28 cellular contexts compared by ENCODE assay signal in the genomic region with DNA sequence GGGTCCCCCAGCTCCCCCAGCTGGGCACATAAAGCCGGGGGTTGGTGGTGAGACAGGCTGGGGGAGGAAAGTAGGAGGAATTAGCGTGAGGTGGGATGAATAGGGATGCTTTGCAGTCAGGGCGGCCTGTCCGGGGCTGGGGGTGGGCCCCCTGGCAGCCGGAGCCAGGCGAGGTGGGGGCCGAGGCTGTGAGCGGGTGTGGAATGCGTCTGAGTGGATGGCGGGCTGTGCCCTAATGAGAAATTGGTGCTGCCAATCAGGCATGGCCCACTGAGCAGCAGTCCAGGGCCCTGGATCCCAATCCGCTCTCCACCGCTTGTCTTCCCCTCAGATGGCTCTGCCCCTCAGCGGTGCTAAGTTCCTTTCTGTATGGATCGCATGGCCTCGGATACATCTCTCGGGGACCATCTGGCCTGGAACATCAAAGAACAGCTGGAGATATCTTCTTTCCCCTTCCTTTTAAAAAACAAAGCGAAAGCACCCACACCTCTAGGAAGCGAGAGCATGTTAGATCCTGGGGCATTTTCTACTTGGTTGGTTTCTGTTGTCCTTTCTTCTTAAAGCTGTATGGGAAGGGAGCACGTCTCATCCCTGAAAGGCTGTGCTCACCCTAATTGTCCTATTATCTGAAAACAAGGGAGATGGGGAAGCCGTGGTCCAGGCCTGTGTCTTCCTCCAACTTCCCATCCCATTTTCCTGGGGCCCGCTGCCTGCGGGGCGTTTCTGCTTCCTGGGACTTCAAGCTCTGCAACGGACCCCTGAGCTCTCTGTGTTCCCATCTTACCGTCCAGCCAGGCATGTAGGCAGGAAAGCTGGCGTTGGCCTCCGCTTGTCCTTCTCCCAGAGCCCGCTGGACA.
DNase-seq lines count a peak whose midpoint lies in the region; ATAC-seq and TF ChIP-seq lines count a peak whose summit lies in the region.
"Had no signal": no experiment of that assay in that cellular context is flagged by ENCODE, and none has a peak within 500 bp of the region (broad histone marks: within the 10 kb centered on the region; RNA-seq: fewer than 3 reads in every experiment).

No MANE protein-coding gene starts in this region.

- H3K9ac ChIP-seq in BLaER1 = peak overlapping the region; percentile 41; the same call in 1 of the 2 replicates
- H3K9ac ChIP-seq in MM.1S (ENCODE audit: low read length) = no peak overlapping the region

- H3K27me3 Mint-ChIP-seq in stimulated activated naive CD8-positive, alpha-beta T cell treated with anti-CD3 and anti-CD28 coated beads, Interleukin-15, amount 100 ng/mL, for 72 hours = peaks cover 42% of the 10 kb centered on the region
- H3K27me3 Mint-ChIP-seq in activated T-helper 2 cell treated with anti-CD3 and anti-CD28 coated beads, Interferon-gamma antibody, Interleukin-2, Interleukin-4, amounts not matched to agents 10 μg/mL and 5 μg/mL and 100 μg/mL, durations not matched to agents 14 hours and 24 hours and 36 hours (ENCODE audit: low read depth) = no peaks in the 10 kb centered on the region

- no peaks in the 10 kb centered on the region for H3K9me3 ChIP-seq in BLaER1
- H3K9me3 ChIP-seq in MM.1S (replicated peaks; ENCODE audit: insufficient read depth, low read length) = no peaks in the 10 kb centered on the region
- H3K9me3 ChIP-seq: body of pancreas, Peyer's patch, right lobe of liver, tibial artery had no signal

- no peak overlapping the region for H2AFZ ChIP-seq in MM.1S (ENCODE audit: low read length)

- no peak overlapping the region for H3K27ac Mint-ChIP-seq in stimulated activated naive CD8-positive, alpha-beta T cell treated with anti-CD3 and anti-CD28 coated beads, Interleukin-15, amount 100 ng/mL, for 72 hours
- H3K27ac Mint-ChIP-seq in activated T-helper 2 cell treated with anti-CD3 and anti-CD28 coated beads, Interferon-gamma antibody, Interleukin-2, Interleukin-4, amounts not matched to agents 10 μg/mL and 5 μg/mL and 100 μg/mL, durations not matched to agents 14 hours and 24 hours and 36 hours = no peak overlapping the region
- H3K27ac Mint-ChIP-seq: activated naive CD4-positive, alpha-beta T cell treated with anti-CD3 and anti-CD28 coated beads for 36 hours; CD8-positive, alpha-beta T cell; natural killer cell treated with Interleukin-12 subunit alpha and Interleukin-12 subunit beta and Interleukin-15 and Interleukin-18, amount 100 ng/mL, for 72 hours; stimulated activated naive CD8-positive, alpha-beta T cell treated with anti-CD3 and anti-CD28 coated beads, Interleukin-15, Interleukin-2, amounts not matched to agents 100 ng/mL and 50 ng/mL, for 24 hours had no signal

- H4K20me1 ChIP-seq in BLaER1 (no peaks in the 10 kb centered on the region), MM.1S (ENCODE audit: insufficient read depth, low read length) (no peaks in the 10 kb centered on the region)

- TF ChIP-seq CTCF in MM.1S (IDR thresholded peaks at IDR 0.05; ENCODE audit: low read length) = no peak

- H3K4me3 Mint-ChIP-seq in stimulated activated naive CD8-positive, alpha-beta T cell treated with anti-CD3 and anti-CD28 coated beads, Interleukin-15, amount 100 ng/mL, for 72 hours = no peak overlapping the region
- no peak overlapping the region for H3K4me3 Mint-ChIP-seq in activated T-helper 2 cell treated with anti-CD3 and anti-CD28 coated beads, Interferon-gamma antibody, Interleukin-2, Interleukin-4, amounts not matched to agents 10 μg/mL and 5 μg/mL and 100 μg/mL, durations not matched to agents 14 hours and 24 hours and 36 hours (ENCODE audit: low read depth)
- H3K4me3 Mint-ChIP-seq: activated naive CD4-positive, alpha-beta T cell treated with anti-CD3 and anti-CD28 coated beads for 36 hours; CD8-positive, alpha-beta T cell; natural killer cell treated with Interleukin-12 subunit alpha and Interleukin-12 subunit beta and Interleukin-15 and Interleukin-18, amount 100 ng/mL, for 72 hours; stimulated activated naive CD8-positive, alpha-beta T cell treated with anti-CD3 and anti-CD28 coated beads, Interleukin-15, Interleukin-2, amounts not matched to agents 100 ng/mL and 50 ng/mL, for 24 hours had no signal

- H3K9me2 ChIP-seq in MM.1S (replicated peaks; ENCODE audit: insufficient read depth, low read length) = no peaks in the 10 kb centered on the region

- H3K36me3 ChIP-seq in BLaER1 (no peaks in the 10 kb centered on the region), MM.1S (replicated peaks; ENCODE audit: insufficient read depth, low read length) (no peaks in the 10 kb centered on the region)
- H3K36me3 ChIP-seq: Peyer's patch, right lobe of liver, tibial artery had no signal

- no peak for DNase-seq in MM.1S
- DNase-seq in astrocyte of the hippocampus (ENCODE audit: low read depth, low spot score) = peak; percentile 11
- DNase-seq in left kidney (ENCODE audit: low read depth, low spot score) = peak; percentile 90
- no peak for DNase-seq in stimulated activated naive CD8-positive, alpha-beta T cell treated with anti-CD3 and anti-CD28 coated beads, Interleukin-15, amount 100 ng/mL, for 72 hours
- DNase-seq in activated T-helper 2 cell treated with anti-CD3 and anti-CD28 coated beads, Interferon-gamma antibody, Interleukin-2, Interleukin-4, amounts not matched to agents 10 μg/mL and 5 μg/mL and 100 μg/mL, durations not matched to agents 14 hours and 24 hours and 36 hours (ENCODE audit: low spot score) = no peak
- no peak for DNase-seq in dedifferentiated amniotic fluid mesenchymal stem cell (ENCODE audit: extremely low spot score)
- DNase-seq: activated CD4-positive, alpha-beta T cell treated with anti-CD3 and anti-CD28 coated beads, Interleukin-2, amount 50 U/mL, for 48 hours; activated CD4-positive, CD25-positive, alpha-beta regulatory T cell treated with anti-CD3 and anti-CD28 coated beads, Interleukin-2, amount 50 U/mL, for 72 hours; activated naive CD4-positive, alpha-beta T cell treated with anti-CD3 and anti-CD28 coated beads for 36 hours; body of pancreas; CD8-positive, alpha-beta T cell; cerebellar nuclear complex; HCEC 1CT; left colon; NCI-H1048; NCI-H1930; NCI-H2227 treated with DMSO at 0.1 percent for 48 hours; Peyer's patch; right lobe of liver; SHP77 treated with DMSO at 0.1 percent for 48 hours; stimulated activated CD8-positive, alpha-beta memory T cell treated with anti-CD3 and anti-CD28 coated beads, Interleukin-4, amount 100 ng/mL, for 48 hours; tibial artery had no signal

- H3K4me1 Mint-ChIP-seq in stimulated activated naive CD8-positive, alpha-beta T cell treated with anti-CD3 and anti-CD28 coated beads, Interleukin-15, amount 100 ng/mL, for 72 hours = no peaks in the 10 kb centered on the region
- no peaks in the 10 kb centered on the region for H3K4me1 Mint-ChIP-seq in activated T-helper 2 cell treated with anti-CD3 and anti-CD28 coated beads, Interferon-gamma antibody, Interleukin-2, Interleukin-4, amounts not matched to agents 10 μg/mL and 5 μg/mL and 100 μg/mL, durations not matched to agents 14 hours and 24 hours and 36 hours (ENCODE audit: low read depth)

- H3K4me1 ChIP-seq in BLaER1 (peaks cover 79% of the 10 kb centered on the region), MM.1S (ENCODE audit: low read length) (no peaks in the 10 kb centered on the region)
- H3K4me1 ChIP-seq: body of pancreas, right lobe of liver had no signal

- no peaks in the 10 kb centered on the region for H3K79me2 ChIP-seq in MM.1S (ENCODE audit: low read length)

- peak overlapping the region; percentile 85 for H3K4me2 ChIP-seq in BLaER1
- H3K4me2 ChIP-seq in MM.1S (ENCODE audit: low read depth, low read length) = peak overlapping the region; percentile 22; the same call in 1 of the 2 replicates

- no peaks in the 10 kb centered on the region for H3K36me3 Mint-ChIP-seq in activated T-helper 2 cell treated with anti-CD3 and anti-CD28 coated beads, Interferon-gamma antibody, Interleukin-2, Interleukin-4, amounts not matched to agents 10 μg/mL and 5 μg/mL and 100 μg/mL, durations not matched to agents 14 hours and 24 hours and 36 hours (ENCODE audit: low read depth)
- H3K36me3 Mint-ChIP-seq: CD8-positive, alpha-beta T cell; natural killer cell treated with Interleukin-12 subunit alpha and Interleukin-12 subunit beta and Interleukin-15 and Interleukin-18, amount 100 ng/mL, for 72 hours had no signal

- H3K9me3 Mint-ChIP-seq in stimulated activated naive CD8-positive, alpha-beta T cell treated with anti-CD3 and anti-CD28 coated beads, Interleukin-15, amount 100 ng/mL, for 72 hours = no peaks in the 10 kb centered on the region
- no peaks in the 10 kb centered on the region for H3K9me3 Mint-ChIP-seq in activated T-helper 2 cell treated with anti-CD3 and anti-CD28 coated beads, Interferon-gamma antibody, Interleukin-2, Interleukin-4, amounts not matched to agents 10 μg/mL and 5 μg/mL and 100 μg/mL, durations not matched to agents 14 hours and 24 hours and 36 hours
- H3K9me3 Mint-ChIP-seq: activated naive CD4-positive, alpha-beta T cell treated with anti-CD3 and anti-CD28 coated beads for 36 hours; CD8-positive, alpha-beta T cell; natural killer cell treated with Interleukin-12 subunit alpha and Interleukin-12 subunit beta and Interleukin-15 and Interleukin-18, amount 100 ng/mL, for 72 hours; stimulated activated naive CD8-positive, alpha-beta T cell treated with anti-CD3 and anti-CD28 coated beads, Interleukin-15, Interleukin-2, amounts not matched to agents 100 ng/mL and 50 ng/mL, for 24 hours had no signal

- H3K27ac ChIP-seq in BLaER1 (peak overlapping the region; percentile 40; the same call in 1 of the 2 replicates), MM.1S (ENCODE audit: low read length) (no peak overlapping the region)
- H3K27ac ChIP-seq: body of pancreas, epithelial cell of prostate, Peyer's patch, right lobe of liver, tibial artery had no signal

- ATAC-seq in stimulated activated naive CD8-positive, alpha-beta T cell treated with anti-CD3 and anti-CD28 coated beads, Interleukin-15, amount 100 ng/mL, for 72 hours = no peak
- no peak for ATAC-seq in HG02870 (IDR thresholded peaks at IDR 0.05; ENCODE audit: unreplicated experiment)
- ATAC-seq: body of pancreas; CD8-positive, alpha-beta T cell; GM12878; left colon; natural killer cell treated with Interleukin-12 subunit alpha and Interleukin-12 subunit beta and Interleukin-15 and Interleukin-18, amount 100 ng/mL, for 72 hours; right lobe of liver had no signal

- H3K4me3 ChIP-seq in BLaER1 (no peak overlapping the region), MM.1S (ENCODE audit: low read length) (no peak overlapping the region; the same call in 1 of the 2 replicates)
- H3K4me3 ChIP-seq: body of pancreas, GM12878, Peyer's patch, right lobe of liver, tibial artery had no signal

- intact Hi-C loops in activated T-helper 2 cell treated with anti-CD3 and anti-CD28 coated beads, Interferon-gamma antibody, Interleukin-2, Interleukin-4, amounts not matched to agents 10 μg/mL and 5 μg/mL and 100 μg/mL, durations not matched to agents 14 hours and 24 hours and 36 hours (cut with micrococcal nuclease) = no loop called here

- no peaks in the 10 kb centered on the region for H3K27me3 ChIP-seq in BLaER1
- peaks cover 81% of the 10 kb centered on the region for H3K27me3 ChIP-seq in MM.1S (replicated peaks; ENCODE audit: insufficient read depth, low read length)
- H3K27me3 ChIP-seq: body of pancreas, Peyer's patch, right lobe of liver had no signal

- no peaks in the 10 kb centered on the region for H3F3A ChIP-seq in MM.1S (ENCODE audit: insufficient read depth, low read length)

Comparison
In these comparisons a context has a peak if more than half of its experiments do, and no peak if none do; other contexts are left out.
1. DNase-seq: peak in astrocyte of the hippocampus (single experiment) and left kidney (single experiment); none in MM.1S (single experiment), stimulated activated naive CD8-positive, alpha-beta T cell treated with anti-CD3 and anti-CD28 coated beads, Interleukin-15, amount 100 ng/mL, for 72 hours (0 of 2), activated T-helper 2 cell treated with anti-CD3 and anti-CD28 coated beads, Interferon-gamma antibody, Interleukin-2, Interleukin-4, amounts not matched to agents 10 μg/mL and 5 μg/mL and 100 μg/mL, durations not matched to agents 14 hours and 24 hours and 36 hours (single experiment) and dedifferentiated amniotic fluid mesenchymal stem cell (single experiment).